Comparison of ENCODE assay signal across 8 cellular contexts in genomic region chr9:124286292-124286931, GRCh38. TPM values are rescaled to one million over a fixed set of nuclear protein-coding genes. Genes with fewer than 3 reads are reported as not detected.
DNase-seq lines count a peak whose midpoint lies in the region; ATAC-seq and TF ChIP-seq lines count a peak whose summit lies in the region.

No MANE protein-coding gene starts in this region.

- H3K27me3 ChIP-seq in prostate gland (replicated peaks; ENCODE audit: insufficient read depth) (no peaks in the 10 kb centered on the region), PC-3 (ENCODE audit: low read length) (no peaks in the 10 kb centered on the region)

- H3K4me2 ChIP-seq in PC-3 (ENCODE audit: low read length) = no peak overlapping the region

- CTCF ChIA-PET in PC-3 (lab: Charles Lee) = no interaction called here

- peak overlapping the region; percentile 94 to 97 for H3K27ac ChIP-seq in coronary artery
- H3K27ac ChIP-seq in prostate gland = peak overlapping the region; percentile 70 to 74
- H3K27ac ChIP-seq in PC-3 (ENCODE audit: low read length) = no peak overlapping the region

- no peak overlapping the region for H2AFZ ChIP-seq in PC-3 (ENCODE audit: low read length)

- no peaks in the 10 kb centered on the region for H3K36me3 ChIP-seq in prostate gland
- no peaks in the 10 kb centered on the region for H3K36me3 ChIP-seq in PC-3 (ENCODE audit: low read depth, low read length)

- peak; percentile 66 for ATAC-seq in GM18511 (IDR thresholded peaks at IDR 0.05; ENCODE audit: unreplicated experiment)
- ATAC-seq in HG02798 (IDR thresholded peaks at IDR 0.05; ENCODE audit: poor library complexity, unreplicated experiment) = peak; percentile 49
- ATAC-seq in PC-3 = no peak

- no peaks in the 10 kb centered on the region for H3K9me2 ChIP-seq in PC-3 (replicated peaks; ENCODE audit: low read length)

- H3K9me3 ChIP-seq in prostate gland (no peaks in the 10 kb centered on the region), PC-3 (ENCODE audit: low read length) (no peaks in the 10 kb centered on the region)

- peaks cover 14% of the 10 kb centered on the region for H3K4me1 ChIP-seq in prostate gland (replicated peaks)
- no peaks in the 10 kb centered on the region for H3K4me1 ChIP-seq in PC-3 (ENCODE audit: insufficient read depth, low read length)

- intact Hi-C loops in prostate gland (cut with DNase I) = no loop called here
- intact Hi-C loops in PC-3 (cut with micrococcal nuclease) = no loop called here

- peak in 3 of 5 experiments; percentile 8 to 93 (median 57) for DNase-seq in T-helper 2 cell
- no peak for DNase-seq in coronary artery (ENCODE audit: low spot score)
- DNase-seq in prostate gland (ENCODE audit: low spot score) = no peak
- no peak for DNase-seq in NCI-H446 (lab: John Stamatoyannopoulos, UW)
- DNase-seq in PC-3 = no peak
- DNase-seq in NCI-H2107 treated with DMSO at 0.1 percent for 48 hours (lab: John Stamatoyannopoulos, UW; ENCODE audit: unreplicated experiment) = no peak

- TF ChIP-seq CTCF in coronary artery (IDR thresholded peaks at IDR 0.05) = no peak
- no peak for TF ChIP-seq CTCF in prostate gland (IDR thresholded peaks at IDR 0.05)
- no peak for TF ChIP-seq CTCF in PC-3 (conservative IDR thresholded peaks at IDR 0.05; ENCODE audit: low read depth, low read length)

- 0 out of 2 replicates have a peak, but pooled peaks cover 5% of the 10 kb centered on the region for H4K20me1 ChIP-seq in PC-3 (ENCODE audit: low read length)

- POLR2A ChIA-PET in PC-3 (lab: Charles Lee; ENCODE audit: unreplicated experiment) = interaction anchor here (0.6 kb wide), 1 partner anchor 23 kb away, joined by 3 read pairs; no protein-coding TSS in a partner anchor

- no peak overlapping the region for H3K9ac ChIP-seq in PC-3 (ENCODE audit: low read length)

- H3K4me3 ChIP-seq in coronary artery (peak overlapping the region; percentile 32), prostate gland (no peak overlapping the region), PC-3 (ENCODE audit: low read length) (no peak overlapping the region)

- BruUV-seq in PC-3 (replicated peaks; lab: Mats Ljungman, UMichigan) = no TSS peak

- H3F3A ChIP-seq in PC-3 (ENCODE audit: low read length, unreplicated experiment) = no peaks in the 10 kb centered on the region

- WGBS in prostate gland = 49% methylated on average over 12 of the region's 14 CpGs

- TF ChIP-seq POLR2A in prostate gland (IDR thresholded peaks at IDR 0.05) = no peak

- H3K79me2 ChIP-seq in PC-3 (ENCODE audit: low read length) = peaks cover 65% of the 10 kb centered on the region

RNA-seq across cellular contexts. Expression of gene NEK6, which starts 28.7 kb away (rescaled TPM):
- total RNA-seq in prostate gland (10 to 100 TPM; 32.3 to 44.2 TPM), PC-3 (2014; rRNA removed) (21.1 and 22.1 TPM in 2 replicates)

Comparison
In these comparisons a context has a peak if more than half of its experiments do, and no peak if none do; other contexts are left out.
1. DNase-seq: peak in T-helper 2 cell (3 of 5); none in coronary artery (single experiment), prostate gland (single experiment), NCI-H446 (0 of 2), PC-3 (single experiment) and NCI-H2107 treated with DMSO at 0.1 percent for 48 hours (single experiment).